Comparison of ENCODE assay signal across 32 cellular contexts in genomic region chr4:105272002-105272401, GRCh38.
DNase-seq lines count a peak whose midpoint lies in the region; ATAC-seq and TF ChIP-seq lines count a peak whose summit lies in the region.
"Had no signal": no experiment of that assay in that cellular context is flagged by ENCODE, and none has a peak within 500 bp of the region (broad histone marks: within the 10 kb centered on the region; RNA-seq: fewer than 3 reads in every experiment).

No MANE protein-coding gene starts in this region.

- POLR2A ChIA-PET in activated CD4-positive, alpha-beta T cell treated with anti-CD3 and anti-CD28 coated beads for 36 hours (lab: Charles Lee) = no interaction called here
- POLR2A ChIA-PET in CD8-positive, alpha-beta memory T cell (lab: Charles Lee) = no interaction called here

- H3K4me3 ChIP-seq in CD8-positive, alpha-beta memory T cell (ENCODE audit: low read length) = no peak overlapping the region
- H3K4me3 ChIP-seq in GM23248 = no peak overlapping the region
- H3K4me3 ChIP-seq: adrenal gland, K562, left lung, Peyer's patch, smooth muscle cell had no signal

- no peak for ATAC-seq in activated CD4-positive, alpha-beta T cell treated with anti-CD3 and anti-CD28 coated beads for 36 hours
- peak in 1 of 2 donors; percentile 24 for ATAC-seq in natural killer cell treated with Interleukin-12 subunit alpha and Interleukin-12 subunit beta and Interleukin-15 and Interleukin-18, amount 100 ng/mL, for 72 hours
- ATAC-seq: esophagus mucosa, K562, left lung, right cardiac atrium had no signal

- peaks cover 72% of the 10 kb centered on the region for H3K36me3 Mint-ChIP-seq in activated CD4-positive, alpha-beta T cell treated with anti-CD3 and anti-CD28 coated beads for 36 hours (ENCODE audit: low read depth)
- peaks cover 30 to 77% (median 48%) of the 10 kb centered on the region in 3 donors for H3K36me3 Mint-ChIP-seq in CD8-positive, alpha-beta memory T cell
- H3K36me3 Mint-ChIP-seq in activated naive CD8-positive, alpha-beta T cell = peaks cover 48% of the 10 kb centered on the region
- peaks cover 61% of the 10 kb centered on the region for H3K36me3 Mint-ChIP-seq in natural killer cell treated with Interleukin-12 subunit alpha and Interleukin-12 subunit beta and Interleukin-15 and Interleukin-18, amount 100 ng/mL, for 72 hours
- H3K36me3 Mint-ChIP-seq in endothelial cell (ENCODE audit: low read depth, unreplicated experiment) = peaks cover 41% of the 10 kb centered on the region

- peaks cover 50% of the 10 kb centered on the region for H3K4me1 Mint-ChIP-seq in activated CD4-positive, alpha-beta T cell treated with anti-CD3 and anti-CD28 coated beads for 36 hours
- H3K4me1 Mint-ChIP-seq in CD8-positive, alpha-beta memory T cell = peaks cover 16 to 34% (median 21%) of the 10 kb centered on the region in 3 donors
- peaks cover 17% of the 10 kb centered on the region for H3K4me1 Mint-ChIP-seq in activated naive CD8-positive, alpha-beta T cell (ENCODE audit: low read depth)
- H3K4me1 Mint-ChIP-seq in natural killer cell treated with Interleukin-12 subunit alpha and Interleukin-12 subunit beta and Interleukin-15 and Interleukin-18, amount 100 ng/mL, for 72 hours (ENCODE audit: low read depth in 2 of 2) = peaks cover 54 to 69% of the 10 kb centered on the region in 2 donors
- no peaks in the 10 kb centered on the region for H3K4me1 Mint-ChIP-seq in endothelial cell (ENCODE audit: unreplicated experiment)

- H3K36me3 ChIP-seq in CD8-positive, alpha-beta memory T cell (ENCODE audit: insufficient read depth, low read length) = peaks cover 21% of the 10 kb centered on the region
- peaks cover 22% of the 10 kb centered on the region for H3K36me3 ChIP-seq in GM23248 (ENCODE audit: low read depth)

- peaks cover 4% of the 10 kb centered on the region for H3K9me3 Mint-ChIP-seq in activated CD4-positive, alpha-beta T cell treated with anti-CD3 and anti-CD28 coated beads for 36 hours (ENCODE audit: low read depth)
- no peaks in the 10 kb centered on the region for H3K9me3 Mint-ChIP-seq in CD8-positive, alpha-beta memory T cell
- H3K9me3 Mint-ChIP-seq in activated naive CD8-positive, alpha-beta T cell (ENCODE audit: low read depth) = no peaks in the 10 kb centered on the region
- peaks cover 6% of the 10 kb centered on the region for H3K9me3 Mint-ChIP-seq in natural killer cell treated with Interleukin-12 subunit alpha and Interleukin-12 subunit beta and Interleukin-15 and Interleukin-18, amount 100 ng/mL, for 72 hours
- H3K9me3 Mint-ChIP-seq in endothelial cell (ENCODE audit: unreplicated experiment) = no peaks in the 10 kb centered on the region

- no peaks in the 10 kb centered on the region for H3K9me3 ChIP-seq in CD8-positive, alpha-beta memory T cell (ENCODE audit: low read length)
- H3K9me3 ChIP-seq in GM23248 (ENCODE audit: low read depth) = no peaks in the 10 kb centered on the region
- H3K9me3 ChIP-seq: adrenal gland, left lung, Peyer's patch had no signal

- no peak overlapping the region for H3K4me3 Mint-ChIP-seq in activated CD4-positive, alpha-beta T cell treated with anti-CD3 and anti-CD28 coated beads for 36 hours
- H3K4me3 Mint-ChIP-seq in CD8-positive, alpha-beta memory T cell = no peak overlapping the region
- H3K4me3 Mint-ChIP-seq in activated naive CD8-positive, alpha-beta T cell = no peak overlapping the region
- peak overlapping the region; percentile 64 for H3K4me3 Mint-ChIP-seq in natural killer cell treated with Interleukin-12 subunit alpha and Interleukin-12 subunit beta and Interleukin-15 and Interleukin-18, amount 100 ng/mL, for 72 hours
- no peak overlapping the region for H3K4me3 Mint-ChIP-seq in endothelial cell (ENCODE audit: unreplicated experiment)
- H3K4me3 Mint-ChIP-seq: T-helper 2 cell treated with Interferon-gamma antibody and Interleukin-4, amounts not matched to agents 5 μg/mL and 100 μg/mL, for 36 hours had no signal

- no peaks in the 10 kb centered on the region for H3K27me3 Mint-ChIP-seq in activated CD4-positive, alpha-beta T cell treated with anti-CD3 and anti-CD28 coated beads for 36 hours
- no peaks in the 10 kb centered on the region for H3K27me3 Mint-ChIP-seq in CD8-positive, alpha-beta memory T cell
- no peaks in the 10 kb centered on the region for H3K27me3 Mint-ChIP-seq in activated naive CD8-positive, alpha-beta T cell
- no peaks in the 10 kb centered on the region for H3K27me3 Mint-ChIP-seq in natural killer cell treated with Interleukin-12 subunit alpha and Interleukin-12 subunit beta and Interleukin-15 and Interleukin-18, amount 100 ng/mL, for 72 hours
- peaks cover 2% of the 10 kb centered on the region for H3K27me3 Mint-ChIP-seq in endothelial cell (ENCODE audit: unreplicated experiment)

- no peak for DNase-seq in activated CD4-positive, alpha-beta T cell treated with anti-CD3 and anti-CD28 coated beads for 36 hours
- DNase-seq in activated CD4-positive, alpha-beta T cell treated with anti-CD3 and anti-CD28 coated beads for 4 hours = no peak
- DNase-seq in CD8-positive, alpha-beta memory T cell = no peak
- DNase-seq in natural killer cell treated with Interleukin-12 subunit alpha and Interleukin-12 subunit beta and Interleukin-15 and Interleukin-18, amount 100 ng/mL, for 72 hours (ENCODE audit: low spot score) = no peak
- no peak for DNase-seq in GM23248
- DNase-seq in epidermal melanocyte (ENCODE audit: insufficient read length, low spot score) = no peak
- no peak for DNase-seq in endothelial cell (ENCODE audit: low spot score)
- DNase-seq: 8988T; adrenal gland; central memory CD4-positive, alpha-beta T cell; DND-41; GF-D8; islet precursor cell; left lung; mesenchymal stem cell; NCI-H1092; NCI-H187; NCI-H446 treated with DMSO at 0.1 percent for 48 hours; NCI-H82; Peyer's patch; posterior cingulate gyrus; right cardiac atrium; SHP77; stimulated activated CD4-positive, alpha-beta T cell treated with anti-CD3 and anti-CD28 coated beads, Interleukin-2, amount 100 ng/mL, for 24 hours; trophoblast cell had no signal

- in situ Hi-C loops in GM23248 (cut with MboI) = no loop called here

- no peak overlapping the region for H3K4me2 ChIP-seq in GM23248 (ENCODE audit: unreplicated experiment)
- H3K4me2 ChIP-seq: smooth muscle cell had no signal

- peak overlapping the region; percentile 73 for H3K27ac Mint-ChIP-seq in activated CD4-positive, alpha-beta T cell treated with anti-CD3 and anti-CD28 coated beads for 36 hours
- peak overlapping the region in 6 of 8 donors; percentile 4 to 42 (median 26) for H3K27ac Mint-ChIP-seq in CD8-positive, alpha-beta memory T cell
- H3K27ac Mint-ChIP-seq in activated naive CD8-positive, alpha-beta T cell = peak overlapping the region; percentile 71
- peak overlapping the region; percentile 77 to 81 for H3K27ac Mint-ChIP-seq in natural killer cell treated with Interleukin-12 subunit alpha and Interleukin-12 subunit beta and Interleukin-15 and Interleukin-18, amount 100 ng/mL, for 72 hours
- no peak overlapping the region for H3K27ac Mint-ChIP-seq in endothelial cell (ENCODE audit: unreplicated experiment)
- H3K27ac Mint-ChIP-seq: activated T-helper 2 cell treated with anti-CD3 and anti-CD28 coated beads, Interferon-gamma antibody, Interleukin-2, Interleukin-4, amounts not matched to agents 10 μg/mL and 5 μg/mL and 100 μg/mL, durations not matched to agents 14 hours and 24 hours and 36 hours had no signal

- H4K20me1 ChIP-seq in GM23248 (ENCODE audit: insufficient read depth) = no peaks in the 10 kb centered on the region

- no peaks in the 10 kb centered on the region for H3K27me3 ChIP-seq in CD8-positive, alpha-beta memory T cell (ENCODE audit: insufficient read depth, low read length, poor library complexity, severe bottlenecking)
- no peaks in the 10 kb centered on the region for H3K27me3 ChIP-seq in GM23248 (replicated peaks; ENCODE audit: insufficient read depth)
- H3K27me3 ChIP-seq: adrenal gland, left lung, Peyer's patch had no signal

- no peaks in the 10 kb centered on the region for H3K79me2 ChIP-seq in GM23248 (ENCODE audit: insufficient read depth)

- 97 to 100% methylated on average over 1 of the region's 1 CpG for WGBS in GM23248 (ENCODE audit: low coverage in 1 of 2, low lambda C conversion rate in 2 of 2, missing lambda C conversion rate in 2 of 2), 2 experiments

- no peaks in the 10 kb centered on the region for H3K9me2 ChIP-seq in GM23248 (ENCODE audit: insufficient read depth)

- H2AFZ ChIP-seq in GM23248 = no peak overlapping the region

- no peak for TF ChIP-seq CTCF in endothelial cell (IDR thresholded peaks at IDR 0.05; ENCODE audit: unreplicated experiment)

- intact Hi-C loops in activated CD4-positive, alpha-beta T cell treated with anti-CD3 and anti-CD28 coated beads for 36 hours (cut with DNase I, micrococcal nuclease) = loop anchor here in 1 of 2 experiments (5.0 kb wide), 1 partner anchor 35 kb away; no protein-coding TSS in a partner anchor

- CTCF ChIA-PET in activated CD4-positive, alpha-beta T cell treated with anti-CD3 and anti-CD28 coated beads for 36 hours (lab: Charles Lee) = interaction anchor here (0.8 kb wide), 1 partner anchor 15 kb away, joined by 3 read pairs; no protein-coding TSS in a partner anchor
- CTCF ChIA-PET in CD8-positive, alpha-beta memory T cell (lab: Charles Lee) = no interaction called here

- no peak overlapping the region for H3K27ac ChIP-seq in CD8-positive, alpha-beta memory T cell (ENCODE audit: low read depth, low read length)
- H3K27ac ChIP-seq in GM23248 = no peak overlapping the region
- H3K27ac ChIP-seq: adrenal gland, C4-2B, left lung, Peyer's patch had no signal

- no peaks in the 10 kb centered on the region for H3F3A ChIP-seq in GM23248 (ENCODE audit: insufficient read depth)

- H3K4me1 ChIP-seq in CD8-positive, alpha-beta memory T cell (ENCODE audit: insufficient read depth, low read length) = no peaks in the 10 kb centered on the region
- H3K4me1 ChIP-seq in GM23248 (ENCODE audit: insufficient read depth) = no peaks in the 10 kb centered on the region
- H3K4me1 ChIP-seq: adrenal gland, left lung, Peyer's patch had no signal

- H3K9ac ChIP-seq in GM23248 = no peak overlapping the region
